ENCODE assay signal across 1 cellular context in the genomic region with DNA sequence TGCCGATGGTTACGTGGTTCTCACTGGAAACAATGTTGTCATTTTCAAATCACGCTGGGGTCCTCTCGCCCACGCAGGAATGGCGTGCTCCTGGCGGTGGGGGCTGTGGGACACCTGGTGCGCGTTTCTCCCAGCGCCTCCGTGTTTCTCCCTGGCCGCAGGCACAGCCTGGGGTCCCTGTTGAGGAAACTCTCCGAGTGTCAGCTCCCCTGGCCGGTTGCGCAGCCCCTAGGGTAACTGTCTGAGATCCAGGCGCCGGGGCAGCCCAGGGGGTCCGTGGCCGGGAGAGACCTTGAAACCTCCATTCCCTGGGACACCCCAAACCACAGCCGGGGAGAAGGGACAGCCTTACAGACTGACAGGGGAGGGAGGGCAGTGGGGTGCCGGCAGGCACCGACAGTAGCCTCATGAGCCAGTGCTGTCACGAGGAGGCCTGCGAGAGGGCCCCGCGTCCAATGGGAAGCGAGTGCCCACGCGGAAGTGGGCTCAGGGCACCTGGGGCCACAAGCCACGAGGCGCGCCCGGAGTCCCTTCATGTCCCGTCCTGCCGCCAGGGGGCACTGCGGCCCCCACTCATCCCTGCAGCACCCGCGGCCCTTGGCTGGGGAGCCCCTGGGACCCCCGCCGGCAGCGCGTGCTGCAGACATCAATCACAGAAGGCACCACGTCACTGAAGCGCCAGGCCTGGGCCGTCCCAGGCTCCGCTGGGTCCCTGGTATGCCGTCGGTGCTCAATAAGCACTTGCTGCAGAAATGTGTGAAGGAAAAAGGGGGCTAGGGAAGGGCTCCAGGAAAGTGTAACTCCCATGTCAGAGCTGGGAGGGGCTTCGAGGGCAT.
TF ChIP-seq lines count a peak whose summit lies in the region.

No MANE protein-coding gene starts in this region.

TF ChIP-seq in HepG2, 621 proteins besides CTCF, POLR2A, EP300 and RAD21 (continued from another document and continues in another):
- TF ChIP-seq BCL3 (CRISPR knock-in tag; IDR thresholded peaks at IDR 0.05) (no peak), ZNF563 (CRISPR knock-in tag; IDR thresholded peaks at IDR 0.05) (peak; percentile 59; the same call in 1 of the 2 replicates), ZNF383 (CRISPR knock-in tag; IDR thresholded peaks at IDR 0.05; ENCODE audit: borderline replicate concordance) (no peak), EZH2 (conservative IDR thresholded peaks at IDR 0.05; ENCODE audit: low read depth, low read length) (no peak), ZNF792 (CRISPR knock-in tag; IDR thresholded peaks at IDR 0.05) (no peak), HHEX (CRISPR knock-in tag; IDR thresholded peaks at IDR 0.05) (no peak), NKX3-1 (CRISPR knock-in tag; IDR thresholded peaks at IDR 0.05) (no peak), ZNF337 (CRISPR knock-in tag; IDR thresholded peaks at IDR 0.05; ENCODE audit: borderline replicate concordance, low read depth) (no peak), NR2F2 (IDR thresholded peaks at IDR 0.05; ENCODE audit: borderline replicate concordance, low read depth) (no peak), GMEB2 (CRISPR knock-in tag; IDR thresholded peaks at IDR 0.05; ENCODE audit: low read depth) (no peak), ZNF276 (CRISPR knock-in tag; IDR thresholded peaks at IDR 0.05; ENCODE audit: low read depth) (no peak), ZNF782 (CRISPR knock-in tag; IDR thresholded peaks at IDR 0.05; ENCODE audit: borderline replicate concordance) (no peak), ZNF180 (CRISPR knock-in tag; IDR thresholded peaks at IDR 0.05; ENCODE audit: borderline replicate concordance, low read depth) (no peak), FOXA1 (IDR thresholded peaks at IDR 0.05) (no peak), FOXA1 (CRISPR knock-in tag; IDR thresholded peaks at IDR 0.05) (no peak), ZNF691 (CRISPR knock-in tag; IDR thresholded peaks at IDR 0.05; ENCODE audit: borderline replicate concordance, low read depth) (no peak), KLF9 (CRISPR knock-in tag; IDR thresholded peaks at IDR 0.05; ENCODE audit: low read depth) (no peak), MEIS1 (CRISPR knock-in tag; IDR thresholded peaks at IDR 0.05; ENCODE audit: borderline replicate concordance) (no peak), NCOA1 (CRISPR knock-in tag; IDR thresholded peaks at IDR 0.05) (0 out of 2 replicates have a peak, but pooled peaks have one; percentile 39), SOX5 (CRISPR knock-in tag; IDR thresholded peaks at IDR 0.05; ENCODE audit: borderline replicate concordance) (no peak), ELF1 (CRISPR knock-in tag; IDR thresholded peaks at IDR 0.05) (peak; percentile 72), ZNF839 (CRISPR knock-in tag; IDR thresholded peaks at IDR 0.05; ENCODE audit: borderline replicate concordance) (no peak), ZNF333 (CRISPR knock-in tag; IDR thresholded peaks at IDR 0.05; ENCODE audit: borderline replicate concordance) (no peak), RBFOX2 (IDR thresholded peaks at IDR 0.05; ENCODE audit: low read depth, low read length) (no peak), ZBTB34 (CRISPR knock-in tag; IDR thresholded peaks at IDR 0.05) (no peak), PRDM4 (CRISPR knock-in tag; IDR thresholded peaks at IDR 0.05; ENCODE audit: borderline replicate concordance) (no peak), HNRNPL (IDR thresholded peaks at IDR 0.05; ENCODE audit: low read depth, low read length) (0 out of 2 replicates have a peak, but pooled peaks have one; percentile 52), HNF4G (IDR thresholded peaks at IDR 0.05; ENCODE audit: borderline replicate concordance, low read depth, low read length) (no peak), HNF4G (CRISPR knock-in tag; IDR thresholded peaks at IDR 0.05; ENCODE audit: borderline replicate concordance, low read depth) (no peak), MXI1 (IDR thresholded peaks at IDR 0.05; ENCODE audit: borderline replicate concordance, low read depth, low read length) (0 out of 3 replicates have a peak, but pooled peaks have one; percentile 29), NFE2 (CRISPR knock-in tag; IDR thresholded peaks at IDR 0.05) (no peak), ZBTB7A (CRISPR knock-in tag; IDR thresholded peaks at IDR 0.05) (peak; percentile 89), ZNF773 (CRISPR knock-in tag; IDR thresholded peaks at IDR 0.05; ENCODE audit: borderline replicate concordance) (no peak), ZFP90 (CRISPR knock-in tag; IDR thresholded peaks at IDR 0.05; ENCODE audit: borderline replicate concordance) (peak; percentile 71; the same call in 1 of the 2 replicates), BORCS8-MEF2B (CRISPR knock-in tag; IDR thresholded peaks at IDR 0.05) (no peak), ZBTB20 (CRISPR knock-in tag; IDR thresholded peaks at IDR 0.05; ENCODE audit: borderline replicate concordance, low read depth) (no peak)
- TF ChIP-seq, protein P1, sequence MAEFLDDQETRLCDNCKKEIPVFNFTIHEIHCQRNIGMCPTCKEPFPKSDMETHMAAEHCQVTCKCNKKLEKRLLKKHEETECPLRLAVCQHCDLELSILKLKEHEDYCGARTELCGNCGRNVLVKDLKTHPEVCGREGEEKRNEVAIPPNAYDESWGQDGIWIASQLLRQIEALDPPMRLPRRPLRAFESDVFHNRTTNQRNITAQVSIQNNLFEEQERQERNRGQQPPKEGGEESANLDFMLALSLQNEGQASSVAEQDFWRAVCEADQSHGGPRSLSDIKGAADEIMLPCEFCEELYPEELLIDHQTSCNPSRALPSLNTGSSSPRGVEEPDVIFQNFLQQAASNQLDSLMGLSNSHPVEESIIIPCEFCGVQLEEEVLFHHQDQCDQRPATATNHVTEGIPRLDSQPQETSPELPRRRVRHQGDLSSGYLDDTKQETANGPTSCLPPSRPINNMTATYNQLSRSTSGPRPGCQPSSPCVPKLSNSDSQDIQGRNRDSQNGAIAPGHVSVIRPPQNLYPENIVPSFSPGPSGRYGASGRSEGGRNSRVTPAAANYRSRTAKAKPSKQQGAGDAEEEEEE (CRISPR knock-in tag; IDR thresholded peaks at IDR 0.05; ENCODE audit: borderline replicate concordance), result no peak
- TF ChIP-seq, protein P2, sequence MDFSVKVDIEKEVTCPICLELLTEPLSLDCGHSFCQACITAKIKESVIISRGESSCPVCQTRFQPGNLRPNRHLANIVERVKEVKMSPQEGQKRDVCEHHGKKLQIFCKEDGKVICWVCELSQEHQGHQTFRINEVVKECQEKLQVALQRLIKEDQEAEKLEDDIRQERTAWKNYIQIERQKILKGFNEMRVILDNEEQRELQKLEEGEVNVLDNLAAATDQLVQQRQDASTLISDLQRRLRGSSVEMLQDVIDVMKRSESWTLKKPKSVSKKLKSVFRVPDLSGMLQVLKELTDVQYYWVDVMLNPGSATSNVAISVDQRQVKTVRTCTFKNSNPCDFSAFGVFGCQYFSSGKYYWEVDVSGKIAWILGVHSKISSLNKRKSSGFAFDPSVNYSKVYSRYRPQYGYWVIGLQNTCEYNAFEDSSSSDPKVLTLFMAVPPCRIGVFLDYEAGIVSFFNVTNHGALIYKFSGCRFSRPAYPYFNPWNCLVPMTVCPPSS (IDR thresholded peaks at IDR 0.05), result no peak
- TF ChIP-seq, protein P3, sequence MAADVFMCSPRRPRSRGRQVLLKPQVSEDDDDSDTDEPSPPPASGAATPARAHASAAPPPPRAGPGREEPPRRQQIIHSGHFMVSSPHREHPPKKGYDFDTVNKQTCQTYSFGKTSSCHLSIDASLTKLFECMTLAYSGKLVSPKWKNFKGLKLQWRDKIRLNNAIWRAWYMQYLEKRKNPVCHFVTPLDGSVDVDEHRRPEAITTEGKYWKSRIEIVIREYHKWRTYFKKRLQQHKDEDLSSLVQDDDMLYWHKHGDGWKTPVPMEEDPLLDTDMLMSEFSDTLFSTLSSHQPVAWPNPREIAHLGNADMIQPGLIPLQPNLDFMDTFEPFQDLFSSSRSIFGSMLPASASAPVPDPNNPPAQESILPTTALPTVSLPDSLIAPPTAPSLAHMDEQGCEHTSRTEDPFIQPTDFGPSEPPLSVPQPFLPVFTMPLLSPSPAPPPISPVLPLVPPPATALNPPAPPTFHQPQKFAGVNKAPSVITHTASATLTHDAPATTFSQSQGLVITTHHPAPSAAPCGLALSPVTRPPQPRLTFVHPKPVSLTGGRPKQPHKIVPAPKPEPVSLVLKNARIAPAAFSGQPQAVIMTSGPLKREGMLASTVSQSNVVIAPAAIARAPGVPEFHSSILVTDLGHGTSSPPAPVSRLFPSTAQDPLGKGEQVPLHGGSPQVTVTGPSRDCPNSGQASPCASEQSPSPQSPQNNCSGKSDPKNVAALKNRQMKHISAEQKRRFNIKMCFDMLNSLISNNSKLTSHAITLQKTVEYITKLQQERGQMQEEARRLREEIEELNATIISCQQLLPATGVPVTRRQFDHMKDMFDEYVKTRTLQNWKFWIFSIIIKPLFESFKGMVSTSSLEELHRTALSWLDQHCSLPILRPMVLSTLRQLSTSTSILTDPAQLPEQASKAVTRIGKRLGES (CRISPR knock-in tag; IDR thresholded peaks at IDR 0.05; ENCODE audit: borderline replicate concordance), result no peak
- TF ChIP-seq, protein P4, sequence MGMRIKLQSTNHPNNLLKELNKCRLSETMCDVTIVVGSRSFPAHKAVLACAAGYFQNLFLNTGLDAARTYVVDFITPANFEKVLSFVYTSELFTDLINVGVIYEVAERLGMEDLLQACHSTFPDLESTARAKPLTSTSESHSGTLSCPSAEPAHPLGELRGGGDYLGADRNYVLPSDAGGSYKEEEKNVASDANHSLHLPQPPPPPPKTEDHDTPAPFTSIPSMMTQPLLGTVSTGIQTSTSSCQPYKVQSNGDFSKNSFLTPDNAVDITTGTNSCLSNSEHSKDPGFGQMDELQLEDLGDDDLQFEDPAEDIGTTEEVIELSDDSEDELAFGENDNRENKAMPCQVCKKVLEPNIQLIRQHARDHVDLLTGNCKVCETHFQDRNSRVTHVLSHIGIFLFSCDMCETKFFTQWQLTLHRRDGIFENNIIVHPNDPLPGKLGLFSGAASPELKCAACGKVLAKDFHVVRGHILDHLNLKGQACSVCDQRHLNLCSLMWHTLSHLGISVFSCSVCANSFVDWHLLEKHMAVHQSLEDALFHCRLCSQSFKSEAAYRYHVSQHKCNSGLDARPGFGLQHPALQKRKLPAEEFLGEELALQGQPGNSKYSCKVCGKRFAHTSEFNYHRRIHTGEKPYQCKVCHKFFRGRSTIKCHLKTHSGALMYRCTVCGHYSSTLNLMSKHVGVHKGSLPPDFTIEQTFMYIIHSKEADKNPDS (CRISPR knock-in tag; IDR thresholded peaks at IDR 0.05), result peak; percentile 46; the same call in 1 of the 2 replicates
